In genomic region chr3:177250108-177250507, GRCh38 we compare ENCODE assay signal across 24 cellular contexts. TPM values are rescaled to one million over a fixed set of nuclear protein-coding genes. Genes with fewer than 3 reads are reported as not detected.
A peak's percentile ranks its signal among the peaks of the same experiment; 100 is the strongest.
DNase-seq lines count a peak whose midpoint lies in the region; TF ChIP-seq lines count a peak whose summit lies in the region.
"Had no signal": no experiment of that assay in that cellular context is flagged by ENCODE, and none has a peak within 500 bp of the region (broad histone marks: within the 10 kb centered on the region; RNA-seq: fewer than 3 reads in every experiment).

No MANE protein-coding gene starts in this region.

- DNase-seq in GM03348 (ENCODE audit: low spot score), result peak; percentile 24
- DNase-seq in PC-9, result no peak
- DNase-seq in epithelial cell of proximal tubule (ENCODE audit: low read depth), result peak; percentile 51
- no peak for DNase-seq in neuronal stem cell (ENCODE audit: low spot score)
- DNase-seq in lower leg skin (ENCODE audit: low spot score in 2 of 2), result no peak
- DNase-seq in NCI-H2029 treated with DMSO at 0.1 percent for 48 hours (lab: John Stamatoyannopoulos, UW), result no peak
- DNase-seq in activated CD4-positive, alpha-beta T cell treated with anti-CD3 and anti-CD28 coated beads for 1 hour, result no peak
- no peak for DNase-seq in mesothelial cell of epicardium (ENCODE audit: low spot score in 2 of 2, unreplicated experiment in 2 of 2)
- DNase-seq: activated CD4-positive, alpha-beta T cell treated with anti-CD3 and anti-CD28 coated beads, Interleukin-2, amount 50 U/mL, for 1 hour; activated CD8-positive, alpha-beta memory T cell treated with anti-CD3 and anti-CD28 coated beads, Interleukin-2, amount 10 ng/mL, durations not matched to agents 7 days and 5 days; activated naive CD4-positive, alpha-beta T cell treated with anti-CD3 and anti-CD28 coated beads, Interleukin-2, amount 50 U/mL, for 16 hours; KBM-7; MG63; naive B cell; NCI-H510A; right cardiac atrium; stimulated activated CD4-positive, alpha-beta T cell treated with anti-CD3 and anti-CD28 coated beads, Interleukin-12 subunit alpha, Interleukin-12 subunit beta, amount 100 ng/mL, for 4 hours; stimulated activated CD4-positive, alpha-beta T cell treated with anti-CD3 and anti-CD28 coated beads, Interleukin-4, amount 100 ng/mL, for 24 hours; stimulated activated naive CD4-positive, alpha-beta T cell treated with Interleukin-2 at 50 U/mL for 16 hours; T-helper 2 cell; thyroid gland had no signal

- H3K4me3 ChIP-seq in PC-9 (no peak overlapping the region), epithelial cell of proximal tubule (ENCODE audit: low read depth, low read length) (no peak overlapping the region), neuronal stem cell (ENCODE audit: low read length in 2 of 2) (no peak overlapping the region), lower leg skin (ENCODE audit: low read depth, poor library complexity, severe bottlenecking) (no peak overlapping the region)
- H3K4me3 ChIP-seq: MG63, thyroid gland had no signal

- no peak overlapping the region for H3K9ac ChIP-seq in neuronal stem cell (ENCODE audit: low read depth, low read length, poor library complexity)
- H3K9ac ChIP-seq: parathyroid adenoma had no signal

- peaks cover 10% of the 10 kb centered on the region for H3K9me3 Mint-ChIP-seq in mesothelial cell of epicardium
- H3K9me3 Mint-ChIP-seq: central memory CD8-positive, alpha-beta T cell had no signal

- H3K36me3 ChIP-seq in PC-9 (ENCODE audit: low read depth) (no peaks in the 10 kb centered on the region), neuronal stem cell (replicated peaks in 1 of 2; ENCODE audit: control insufficient read depth in 2 of 2, insufficient read depth in 2 of 2, low read length in 2 of 2) (no peaks in the 10 kb centered on the region)
- H3K36me3 ChIP-seq: MG63, thyroid gland had no signal

- peaks cover 19% of the 10 kb centered on the region for H3F3A ChIP-seq in PC-9 (ENCODE audit: insufficient read depth, low read depth)

- no peak overlapping the region for H3K18ac ChIP-seq in neuronal stem cell (ENCODE audit: low read length)

- H3K4me3 Mint-ChIP-seq in mesothelial cell of epicardium, result no peak overlapping the region
- H3K4me3 Mint-ChIP-seq: activated CD8-positive, alpha-beta memory T cell treated with anti-CD3 and anti-CD28 coated beads, Interleukin-2, amount 10 ng/mL, durations not matched to agents 7 days and 5 days; central memory CD8-positive, alpha-beta T cell had no signal

- no peaks in the 10 kb centered on the region for H3K9me3 ChIP-seq in PC-9 (ENCODE audit: insufficient read depth, low read depth)
- peaks cover 0 to 4% of the 10 kb centered on the region in 2 donors for H3K9me3 ChIP-seq in neuronal stem cell (replicated peaks in 1 of 2; ENCODE audit: control insufficient read depth in 2 of 2, insufficient read depth in 1 of 2, low read depth in 1 of 2, low read length in 2 of 2)
- H3K9me3 ChIP-seq: thyroid gland had no signal

- H3K27ac ChIP-seq in PC-9 (peak overlapping the region; percentile 62), neuronal stem cell (replicated peaks; ENCODE audit: low read length) (no peak overlapping the region)
- H3K27ac ChIP-seq: C4-2B, parathyroid adenoma, thyroid gland had no signal

- H2BK120ac ChIP-seq in neuronal stem cell (ENCODE audit: low read depth, low read length), result no peak overlapping the region

- no peaks in the 10 kb centered on the region for H3K79me1 ChIP-seq in neuronal stem cell (ENCODE audit: low read depth, low read length)

- no peak overlapping the region for H2BK12ac ChIP-seq in neuronal stem cell (ENCODE audit: low read length)

- TF ChIP-seq POLR2A in lower leg skin (IDR thresholded peaks at IDR 0.05), result no peak

- no peak overlapping the region for H3K14ac ChIP-seq in neuronal stem cell (ENCODE audit: low read length)

- no peaks in the 10 kb centered on the region for H3K36me3 Mint-ChIP-seq in mesothelial cell of epicardium
- H3K36me3 Mint-ChIP-seq: activated CD8-positive, alpha-beta memory T cell treated with anti-CD3 and anti-CD28 coated beads, Interleukin-2, amount 10 ng/mL, durations not matched to agents 7 days and 5 days; naive B cell had no signal

- WGBS in neuronal stem cell (ENCODE audit: extremely low coverage in 2 of 2, insufficient read length in 2 of 2, insufficient replicate concordance in 1 of 2), 2 donors, result no CpG with 5 or more reads among the region's 3 CpGs
- 79 to 82% methylated on average over 3 of the region's 3 CpGs for WGBS in lower leg skin, 2 donors

- peaks cover 18% of the 10 kb centered on the region for H3K4me1 ChIP-seq in PC-9 (replicated peaks; ENCODE audit: insufficient read depth)
- no peaks in the 10 kb centered on the region for H3K4me1 ChIP-seq in neuronal stem cell (ENCODE audit: control insufficient read depth in 2 of 2, insufficient read depth in 1 of 2, low read depth in 1 of 2, low read length in 2 of 2)
- H3K4me1 ChIP-seq: parathyroid adenoma, thyroid gland had no signal

- H4K91ac ChIP-seq in neuronal stem cell (ENCODE audit: low read depth, low read length, poor library complexity), result no peak overlapping the region

- H3K79me2 ChIP-seq in PC-9 (ENCODE audit: low read depth), result no peaks in the 10 kb centered on the region
- H3K79me2 ChIP-seq: parathyroid adenoma had no signal

- BruUV-seq in PC-9 (replicated peaks; lab: Mats Ljungman, UMichigan), result no TSS peak

- H3K4me2 ChIP-seq in PC-9, result no peak overlapping the region
- no peak overlapping the region for H3K4me2 ChIP-seq in neuronal stem cell (ENCODE audit: insufficient read depth, low read length, poor library complexity, severe bottlenecking)

- no peak overlapping the region for H3K23ac ChIP-seq in neuronal stem cell (ENCODE audit: low read depth, low read length, poor library complexity)

- no peak overlapping the region for H2AK5ac ChIP-seq in neuronal stem cell (ENCODE audit: low read depth, low read length)

- no peak overlapping the region for H2BK5ac ChIP-seq in neuronal stem cell (ENCODE audit: low read length)

- H3K4ac ChIP-seq in neuronal stem cell (ENCODE audit: low read length), result no peak overlapping the region

- no peak overlapping the region for H3K27ac Mint-ChIP-seq in mesothelial cell of epicardium
- H3K27ac Mint-ChIP-seq: activated CD8-positive, alpha-beta memory T cell treated with anti-CD3 and anti-CD28 coated beads, Interleukin-2, amount 10 ng/mL, durations not matched to agents 7 days and 5 days had no signal

- no peaks in the 10 kb centered on the region for H3K27me3 ChIP-seq in PC-9 (ENCODE audit: insufficient read depth, low read depth)
- no peaks in the 10 kb centered on the region for H3K27me3 ChIP-seq in neuronal stem cell (ENCODE audit: control insufficient read depth in 3 of 3, insufficient read depth in 3 of 3, low read depth in 1 of 3, low read length in 3 of 3)
- H3K27me3 ChIP-seq: MG63, thyroid gland had no signal

- POLR2A ChIA-PET in PC-9 (lab: Charles Lee; ENCODE audit: unreplicated experiment), result no interaction called here

- H3K9me2 ChIP-seq in PC-9 (ENCODE audit: insufficient read depth), result no peaks in the 10 kb centered on the region

- H2BK15ac ChIP-seq in neuronal stem cell (ENCODE audit: low read length), result no peak overlapping the region

- no peaks in the 10 kb centered on the region for H3K27me3 Mint-ChIP-seq in mesothelial cell of epicardium (ENCODE audit: low read depth)
- H3K27me3 Mint-ChIP-seq: activated CD8-positive, alpha-beta memory T cell treated with anti-CD3 and anti-CD28 coated beads, Interleukin-2, amount 10 ng/mL, durations not matched to agents 7 days and 5 days; central memory CD8-positive, alpha-beta T cell; naive B cell had no signal

- intact Hi-C loops in PC-9 (cut with micrococcal nuclease; ENCODE audit: unreplicated experiment), result no loop called here
- intact Hi-C loops in lower leg skin (cut with DNase I; ENCODE audit: low total_unique reads), result no loop called here

- CTCF ChIA-PET in PC-9 (lab: Charles Lee), result no interaction called here

- no peak for TF ChIP-seq CTCF in PC-9 (conservative IDR thresholded peaks at IDR 0.05)
- TF ChIP-seq CTCF in epithelial cell of proximal tubule (conservative IDR thresholded peaks at IDR 0.05; ENCODE audit: low read depth, low read length), result no peak
- no peak for TF ChIP-seq CTCF in lower leg skin (IDR thresholded peaks at IDR 0.05)
- TF ChIP-seq CTCF in mesothelial cell of epicardium (IDR thresholded peaks at IDR 0.05; ENCODE audit: unreplicated experiment), result no peak

- no peaks in the 10 kb centered on the region for H4K20me1 ChIP-seq in PC-9 (ENCODE audit: insufficient read depth)

- H2AFZ ChIP-seq in PC-9 (peak overlapping the region; percentile 35; the same call in 1 of the 2 replicates), neuronal stem cell (ENCODE audit: low read length) (peak overlapping the region; percentile 29)
- H2AFZ ChIP-seq: parathyroid adenoma had no signal

- H3K4me1 Mint-ChIP-seq in mesothelial cell of epicardium, result no peaks in the 10 kb centered on the region
- H3K4me1 Mint-ChIP-seq: activated CD8-positive, alpha-beta memory T cell treated with anti-CD3 and anti-CD28 coated beads, Interleukin-2, amount 10 ng/mL, durations not matched to agents 7 days and 5 days; central memory CD8-positive, alpha-beta T cell had no signal

- H4K8ac ChIP-seq in neuronal stem cell (ENCODE audit: low read depth, low read length), result no peak overlapping the region

RNA-seq across cellular contexts. Expression of gene TBL1XR1, which starts 52.8 kb away (rescaled TPM):
- 232 and 243 TPM in 2 replicates for total RNA-seq in PC-9 (2021)
- 61.2 and 68.3 TPM in 2 replicates for total RNA-seq in epithelial cell of proximal tubule
- 54.4 TPM for polyA plus RNA-seq in neuronal stem cell (2013, experiment 1 of 2)
- 59.6 TPM for polyA plus RNA-seq in neuronal stem cell (2013, experiment 2 of 2)
- total RNA-seq in lower leg skin, result 10 to 100 TPM; 51.6 to 91.1 (median 66.0) TPM
- total RNA-seq in mesothelial cell of epicardium, result 226 to 243 TPM (median 239 TPM) in 3 replicates

Comparison
In these comparisons a context has a peak if more than half of its experiments do, and no peak if none do; other contexts are left out.
1. DNase-seq: peak in GM03348 (single experiment) and epithelial cell of proximal tubule (single experiment); none in PC-9 (0 of 2), neuronal stem cell (single experiment), lower leg skin (0 of 2), NCI-H2029 treated with DMSO at 0.1 percent for 48 hours (single experiment), activated CD4-positive, alpha-beta T cell treated with anti-CD3 and anti-CD28 coated beads for 1 hour (single experiment) and mesothelial cell of epicardium (0 of 2).